8 cellular contexts compared by ENCODE assay signal in genomic region chr9:75185585-75186170, GRCh38.
DNase-seq lines count a peak whose midpoint lies in the region; ATAC-seq and TF ChIP-seq lines count a peak whose summit lies in the region.

No MANE protein-coding gene starts in this region.

- TF ChIP-seq CTCF in BJ (IDR thresholded peaks at IDR 0.05; ENCODE audit: insufficient read depth, low read depth, low read length) (peak; percentile 70), OCI-LY7 (conservative IDR thresholded peaks at IDR 0.05; ENCODE audit: low read length) (peak; percentile 87)

- DNase-seq in BJ (ENCODE audit: low read depth), result no peak
- peak; percentile 56 for DNase-seq in OCI-LY7 (ENCODE audit: low spot score)
- DNase-seq in activated T-helper 2 cell treated with anti-CD3 and anti-CD28 coated beads, Interferon-gamma antibody, Interleukin-2, Interleukin-4, amounts not matched to agents 10 μg/mL and 5 μg/mL and 100 μg/mL, durations not matched to agents 14 hours and 24 hours and 36 hours (ENCODE audit: low spot score), result peak; percentile 14
- peak; percentile 79 for DNase-seq in islet precursor cell
- DNase-seq in stimulated activated CD8-positive, alpha-beta memory T cell treated with anti-CD3 and anti-CD28 coated beads, Interleukin-2, amount 100 ng/mL, for 48 hours (ENCODE audit: low read depth in 2 of 2), result peak; percentile 14 to 24

- CTCF ChIA-PET in BJ (lab: Yijun Ruan, JAX) (interaction anchor here (0.6 to 2.6 kb wide), 15 partner anchors 10 to 418 kb away, joined by 3 to 16 read pairs (median 3); partner anchors contain the start of genes NMRK1 and OSTF1), OCI-LY7 (lab: Charles Lee; ENCODE audit: unreplicated experiment) (interaction anchor here (0.6 kb wide), 1 partner anchor 161 kb away, joined by 4 read pairs; no protein-coding TSS in a partner anchor)

- H4K20me1 ChIP-seq in OCI-LY7 (ENCODE audit: insufficient read depth, low read length), result no peaks in the 10 kb centered on the region

- no peaks in the 10 kb centered on the region for H3K9me2 ChIP-seq in OCI-LY7 (ENCODE audit: insufficient read depth, low read length)

- peaks cover 2% of the 10 kb centered on the region for H3K27me3 Mint-ChIP-seq in activated T-helper 2 cell treated with anti-CD3 and anti-CD28 coated beads, Interferon-gamma antibody, Interleukin-2, Interleukin-4, amounts not matched to agents 10 μg/mL and 5 μg/mL and 100 μg/mL, durations not matched to agents 14 hours and 24 hours and 36 hours (ENCODE audit: low read depth)
- no peaks in the 10 kb centered on the region for H3K27me3 Mint-ChIP-seq in stimulated activated memory B cell treated with anti-CD40 and anti-IgM and Interleukin-4, amounts not matched to agents 10 μg/mL and 1 μg/mL and 100 μg/mL, for 72 hours

- H3K79me2 ChIP-seq in OCI-LY7 (ENCODE audit: insufficient read depth, low read depth, low read length), result no peaks in the 10 kb centered on the region

- peaks cover 21% of the 10 kb centered on the region for H3K4me1 Mint-ChIP-seq in activated T-helper 2 cell treated with anti-CD3 and anti-CD28 coated beads, Interferon-gamma antibody, Interleukin-2, Interleukin-4, amounts not matched to agents 10 μg/mL and 5 μg/mL and 100 μg/mL, durations not matched to agents 14 hours and 24 hours and 36 hours (ENCODE audit: low read depth)
- peaks cover 6% of the 10 kb centered on the region for H3K4me1 Mint-ChIP-seq in stimulated activated memory B cell treated with anti-CD40 and anti-IgM and Interleukin-4, amounts not matched to agents 10 μg/mL and 1 μg/mL and 100 μg/mL, for 72 hours

- no peak overlapping the region for H3K4me2 ChIP-seq in OCI-LY7 (ENCODE audit: low read length)

- intact Hi-C loops in OCI-LY7 (cut with micrococcal nuclease; ENCODE audit: unreplicated experiment), result loop anchor here (5.0 kb wide), 1 partner anchor 413 kb away; no protein-coding TSS in a partner anchor
- intact Hi-C loops in activated T-helper 2 cell treated with anti-CD3 and anti-CD28 coated beads, Interferon-gamma antibody, Interleukin-2, Interleukin-4, amounts not matched to agents 10 μg/mL and 5 μg/mL and 100 μg/mL, durations not matched to agents 14 hours and 24 hours and 36 hours (cut with micrococcal nuclease), result loop anchor here (2.0 to 5.0 kb wide), 3 partner anchors 33 to 413 kb away; partner anchors contain the start of genes NMRK1 and OSTF1

- H3K27ac ChIP-seq in OCI-LY7 (ENCODE audit: low read depth, low read length, poor library complexity, severe bottlenecking), result no peak overlapping the region

- H3K4me1 ChIP-seq in OCI-LY7 (ENCODE audit: insufficient read depth, low read length, poor library complexity, severe bottlenecking), result no peaks in the 10 kb centered on the region

- BruUV-seq in OCI-LY7 (replicated peaks; lab: Mats Ljungman, UMichigan), result no TSS peak

- no peaks in the 10 kb centered on the region for H3K9me3 Mint-ChIP-seq in activated T-helper 2 cell treated with anti-CD3 and anti-CD28 coated beads, Interferon-gamma antibody, Interleukin-2, Interleukin-4, amounts not matched to agents 10 μg/mL and 5 μg/mL and 100 μg/mL, durations not matched to agents 14 hours and 24 hours and 36 hours
- no peaks in the 10 kb centered on the region for H3K9me3 Mint-ChIP-seq in stimulated activated memory B cell treated with anti-CD40 and anti-IgM and Interleukin-4, amounts not matched to agents 10 μg/mL and 1 μg/mL and 100 μg/mL, for 72 hours

- POLR2A ChIA-PET in BJ (lab: Charles Lee), result no interaction called here
- POLR2A ChIA-PET in OCI-LY7 (lab: Charles Lee), result interaction anchor here (0.9 kb wide), 1 partner anchor 22 kb away, joined by 3 read pairs; no protein-coding TSS in a partner anchor

- no peak overlapping the region for H3K27ac Mint-ChIP-seq in activated T-helper 2 cell treated with anti-CD3 and anti-CD28 coated beads, Interferon-gamma antibody, Interleukin-2, Interleukin-4, amounts not matched to agents 10 μg/mL and 5 μg/mL and 100 μg/mL, durations not matched to agents 14 hours and 24 hours and 36 hours
- H3K27ac Mint-ChIP-seq in stimulated activated memory B cell treated with anti-CD40 and anti-IgM and Interleukin-4, amounts not matched to agents 10 μg/mL and 1 μg/mL and 100 μg/mL, for 72 hours, result no peak overlapping the region

- H2AFZ ChIP-seq in OCI-LY7 (ENCODE audit: low read length), result peak overlapping the region; percentile 65

- no peaks in the 10 kb centered on the region for H3K27me3 ChIP-seq in BJ (ENCODE audit: control insufficient read depth, insufficient read depth, low read length)

- no peaks in the 10 kb centered on the region for H3K36me3 Mint-ChIP-seq in activated T-helper 2 cell treated with anti-CD3 and anti-CD28 coated beads, Interferon-gamma antibody, Interleukin-2, Interleukin-4, amounts not matched to agents 10 μg/mL and 5 μg/mL and 100 μg/mL, durations not matched to agents 14 hours and 24 hours and 36 hours (ENCODE audit: low read depth)
- peaks cover 18% of the 10 kb centered on the region for H3K36me3 Mint-ChIP-seq in stimulated activated memory B cell treated with anti-CD40 and anti-IgM and Interleukin-4, amounts not matched to agents 10 μg/mL and 1 μg/mL and 100 μg/mL, for 72 hours

- H3K36me3 ChIP-seq in BJ (ENCODE audit: control insufficient read depth, insufficient read depth, low read length) (no peaks in the 10 kb centered on the region), OCI-LY7 (ENCODE audit: insufficient read depth, low read length) (no peaks in the 10 kb centered on the region)

- H3K4me3 ChIP-seq in BJ (ENCODE audit: low read depth, low read length), result no peak overlapping the region
- no peak overlapping the region for H3K4me3 ChIP-seq in OCI-LY7 (ENCODE audit: low read depth, low read length, poor library complexity, severe bottlenecking)

- H3K9me3 ChIP-seq in OCI-LY7 (ENCODE audit: low read length), result no peaks in the 10 kb centered on the region

- ATAC-seq in GM18858 (IDR thresholded peaks at IDR 0.05; ENCODE audit: unreplicated experiment), result peak; percentile 84
- ATAC-seq in HG03039 (IDR thresholded peaks at IDR 0.05; ENCODE audit: unreplicated experiment), result peak; percentile 73
- ATAC-seq in stimulated activated memory B cell treated with anti-CD40 and anti-IgM and Interleukin-4, amounts not matched to agents 10 μg/mL and 1 μg/mL and 100 μg/mL, for 72 hours, result no peak

- H3K4me3 Mint-ChIP-seq in activated T-helper 2 cell treated with anti-CD3 and anti-CD28 coated beads, Interferon-gamma antibody, Interleukin-2, Interleukin-4, amounts not matched to agents 10 μg/mL and 5 μg/mL and 100 μg/mL, durations not matched to agents 14 hours and 24 hours and 36 hours (ENCODE audit: low read depth), result no peak overlapping the region
- H3K4me3 Mint-ChIP-seq in stimulated activated memory B cell treated with anti-CD40 and anti-IgM and Interleukin-4, amounts not matched to agents 10 μg/mL and 1 μg/mL and 100 μg/mL, for 72 hours, result no peak overlapping the region
